Comparison of ENCODE assay signal across 18 cellular contexts in the genomic region with DNA sequence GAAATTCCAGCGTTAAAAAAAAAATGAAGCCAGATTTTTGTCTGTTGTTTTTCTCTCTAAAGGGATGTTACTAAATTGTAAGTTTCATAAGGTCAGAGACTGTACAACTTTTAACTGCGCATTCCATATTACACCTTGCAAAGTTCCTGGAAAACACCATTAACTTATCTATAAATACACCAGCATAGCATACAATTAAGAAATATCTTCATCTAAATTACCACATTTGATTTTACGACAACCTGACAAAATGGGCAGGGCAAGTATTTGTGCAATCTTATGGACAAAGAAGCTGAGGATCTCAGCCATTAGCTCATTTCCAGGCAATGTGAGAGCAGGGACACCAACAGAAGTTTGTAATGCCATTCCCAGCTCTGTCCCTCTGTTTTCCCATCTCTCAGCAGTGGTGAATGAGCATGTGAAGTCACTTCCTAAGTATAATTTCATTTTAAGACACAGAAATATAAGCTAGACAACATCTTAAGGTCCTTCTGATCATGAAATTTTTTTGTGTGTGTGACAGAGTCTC. TPM values are rescaled to one million over a fixed set of nuclear protein-coding genes. Genes with fewer than 3 reads are reported as not detected.
DNase-seq lines count a peak whose midpoint lies in the region; TF ChIP-seq lines count a peak whose summit lies in the region.
"Had no signal": no experiment of that assay in that cellular context is flagged by ENCODE, and none has a peak within 500 bp of the region (broad histone marks: within the 10 kb centered on the region; RNA-seq: fewer than 3 reads in every experiment).

No MANE protein-coding gene starts in this region.

- CTCF ChIA-PET in BJ (lab: Yijun Ruan, JAX) (interaction anchor here (0.8 to 1.6 kb wide), 5 partner anchors 10 to 691 kb away, joined by 4 to 8 read pairs (median 5); no protein-coding TSS in a partner anchor), PC-9 (lab: Charles Lee) (no interaction called here)

- peak; percentile 40 for DNase-seq in BJ (ENCODE audit: low read depth)
- peak in 1 of 2 experiments; percentile 54 for DNase-seq in PC-9
- peak; percentile 27 to 38 for DNase-seq in dermis microvascular lymphatic vessel endothelial cell (ENCODE audit: low read depth in 2 of 2)
- no peak for DNase-seq in osteoblast (ENCODE audit: insufficient read length, low spot score, missing footprints)
- no peak for DNase-seq in anterior cingulate cortex (lab: John Stamatoyannopoulos, UW)
- no peak for DNase-seq in NCI-H2107 treated with DMSO at 0.1 percent for 48 hours (lab: John Stamatoyannopoulos, UW; ENCODE audit: unreplicated experiment)
- no peak for DNase-seq in coronary artery (ENCODE audit: low spot score)
- no peak for DNase-seq in NCI-H345 (lab: John Stamatoyannopoulos, UW)
- DNase-seq: Caco-2, KBM-7, NCI-H1048, NCI-H1436 treated with DMSO at 0.1 percent for 48 hours, NCI-H2029 treated with DMSO at 0.1 percent for 48 hours, NCI-H524 had no signal

- no peaks in the 10 kb centered on the region for H4K20me1 ChIP-seq in PC-9 (ENCODE audit: insufficient read depth)
- no peaks in the 10 kb centered on the region for H4K20me1 ChIP-seq in osteoblast (ENCODE audit: insufficient read depth, low read length)

- H3K9me2 ChIP-seq in PC-9 (ENCODE audit: insufficient read depth): no peaks in the 10 kb centered on the region

- POLR2A ChIA-PET in BJ (lab: Charles Lee): no interaction called here
- POLR2A ChIA-PET in PC-9 (lab: Charles Lee; ENCODE audit: unreplicated experiment): interaction anchor here (0.6 kb wide), 1 partner anchor 18 kb away, joined by 4 read pairs; no protein-coding TSS in a partner anchor

- H3K27ac ChIP-seq in PC-9 (peak overlapping the region; percentile 53), osteoblast (ENCODE audit: low read depth, low read length) (no peak overlapping the region), coronary artery (no peak overlapping the region)
- H3K27ac ChIP-seq: A549 had no signal

- TF ChIP-seq CTCF in BJ (IDR thresholded peaks at IDR 0.05; ENCODE audit: insufficient read depth, low read depth, low read length) (no peak), PC-9 (conservative IDR thresholded peaks at IDR 0.05) (no peak), osteoblast (IDR thresholded peaks at IDR 0.05; ENCODE audit: extremely low read depth, low read depth, low read length) (no peak), coronary artery (IDR thresholded peaks at IDR 0.05) (no peak)

- no TSS peak for BruUV-seq in PC-9 (replicated peaks; lab: Mats Ljungman, UMichigan)

- H3K4me2 ChIP-seq in PC-9 (peak overlapping the region; percentile 30; the same call in 1 of the 2 replicates), osteoblast (ENCODE audit: insufficient read depth, low read length) (no peak overlapping the region)
- H3K4me2 ChIP-seq: A549 had no signal

- peaks cover 31% of the 10 kb centered on the region for H3K4me1 ChIP-seq in PC-9 (replicated peaks; ENCODE audit: insufficient read depth)
- peaks cover 5% of the 10 kb centered on the region for H3K4me1 ChIP-seq in osteoblast (ENCODE audit: insufficient read depth, low read length)
- H3K4me1 ChIP-seq: A549, HAP-1 had no signal

- intact Hi-C loops in PC-9 (cut with micrococcal nuclease; ENCODE audit: unreplicated experiment): no loop called here

- H3K4me3 ChIP-seq in BJ (ENCODE audit: low read depth, low read length) (no peak overlapping the region), PC-9 (no peak overlapping the region), osteoblast (ENCODE audit: insufficient read depth, low read length) (no peak overlapping the region), coronary artery (no peak overlapping the region)
- H3K4me3 ChIP-seq: A549, HAP-1 had no signal

- no peaks in the 10 kb centered on the region for H3K36me3 ChIP-seq in BJ (ENCODE audit: control insufficient read depth, insufficient read depth, low read length)
- no peaks in the 10 kb centered on the region for H3K36me3 ChIP-seq in PC-9 (ENCODE audit: low read depth)
- no peaks in the 10 kb centered on the region for H3K36me3 ChIP-seq in osteoblast (ENCODE audit: insufficient read depth, low read length)
- H3K36me3 ChIP-seq: HAP-1 had no signal

- H3K27me3 ChIP-seq in BJ (ENCODE audit: control insufficient read depth, insufficient read depth, low read length): no peaks in the 10 kb centered on the region
- H3K27me3 ChIP-seq in PC-9 (ENCODE audit: insufficient read depth, low read depth): no peaks in the 10 kb centered on the region
- H3K27me3 ChIP-seq in osteoblast (ENCODE audit: insufficient read depth, low read length): no peaks in the 10 kb centered on the region

- H3K9me3 ChIP-seq in PC-9 (ENCODE audit: insufficient read depth, low read depth) (0 out of 2 replicates have a peak, but pooled peaks cover 2% of the 10 kb centered on the region), osteoblast (ENCODE audit: low read depth, low read length) (no peaks in the 10 kb centered on the region)

- H2AFZ ChIP-seq in PC-9 (peak overlapping the region; percentile 36; the same call in 1 of the 2 replicates), osteoblast (ENCODE audit: low read length) (peak overlapping the region; percentile 33)

- peaks cover 8% of the 10 kb centered on the region; the same call in 1 of the 2 replicates for H3F3A ChIP-seq in PC-9 (ENCODE audit: insufficient read depth, low read depth)

- no peaks in the 10 kb centered on the region for H3K79me2 ChIP-seq in PC-9 (ENCODE audit: low read depth)
- H3K79me2 ChIP-seq in osteoblast (ENCODE audit: insufficient read depth, low read length): no peaks in the 10 kb centered on the region

RNA-seq across cellular contexts. Expression of a gene that starts 12.9 kb away (rescaled TPM):
- not detected in 2 replicates for polyA plus RNA-seq in BJ (2011; rRNA removed)
- not detected in 2 replicates for polyA minus RNA-seq in BJ (2011; rRNA and poly(A)+ RNA removed)
- total RNA-seq in PC-9 (2021) (0.13 TPM in 2 replicates), dermis microvascular lymphatic vessel endothelial cell (under 0.01 TPM in 2 replicates), osteoblast (not detected in 2 replicates)
- total RNA-seq: SK-MEL-5 had no signal
- polyA plus RNA-seq: CD14-positive monocyte had no signal

Comparison
In these comparisons a context has a peak if more than half of its experiments do, and no peak if none do; other contexts are left out.
1. DNase-seq: peak in BJ (single experiment) and dermis microvascular lymphatic vessel endothelial cell (2 of 2); none in osteoblast (single experiment), anterior cingulate cortex (0 of 58), NCI-H2107 treated with DMSO at 0.1 percent for 48 hours (single experiment), coronary artery (single experiment) and NCI-H345 (single experiment).